ENCODE assay signal across 29 cellular contexts in the genomic region with DNA sequence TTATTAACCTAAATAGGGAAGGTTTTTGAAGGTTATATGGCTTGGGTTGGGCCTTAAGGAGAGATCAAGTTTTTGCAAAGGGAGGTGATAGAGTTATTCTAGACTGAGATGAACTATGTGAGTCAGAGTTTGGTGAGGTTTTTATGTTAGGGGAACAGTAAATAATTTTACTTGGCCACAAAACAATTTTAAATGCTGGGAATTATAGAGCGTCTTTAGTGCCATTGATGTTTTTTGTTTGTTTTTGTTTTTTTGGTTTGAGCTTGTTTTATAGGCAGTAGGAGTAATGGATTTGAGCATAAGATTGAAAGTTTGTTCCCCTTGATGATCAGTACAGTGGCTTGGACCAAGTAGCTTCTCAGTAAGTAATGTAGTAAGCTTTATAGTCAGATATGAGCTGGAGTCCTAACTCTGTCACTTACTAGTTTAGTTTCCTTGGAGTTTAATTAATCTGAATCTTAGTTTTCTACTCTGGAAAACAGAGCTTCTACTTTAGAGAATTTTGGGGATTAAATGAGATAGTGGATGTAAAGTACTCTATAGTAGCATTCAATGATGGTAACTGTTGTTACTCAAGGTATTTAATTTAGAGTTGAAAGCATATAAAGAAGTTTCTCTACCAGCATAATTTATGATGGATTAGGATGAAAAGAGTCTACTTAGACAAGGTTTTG. TPM values are rescaled to one million over a fixed set of nuclear protein-coding genes. Genes with fewer than 3 reads are reported as not detected.
A peak's percentile ranks its signal among the peaks of the same experiment; 100 is the strongest.
DNase-seq lines count a peak whose midpoint lies in the region; ATAC-seq and TF ChIP-seq lines count a peak whose summit lies in the region.
"Had no signal": no experiment of that assay in that cellular context is flagged by ENCODE, and none has a peak within 500 bp of the region (broad histone marks: within the 10 kb centered on the region; RNA-seq: fewer than 3 reads in every experiment).

No MANE protein-coding gene starts in this region.

- no peaks in the 10 kb centered on the region for H3K9me3 Mint-ChIP-seq in stimulated activated naive CD8-positive, alpha-beta T cell treated with anti-CD3 and anti-CD28 coated beads, Interleukin-15, Interleukin-2, amounts not matched to agents 100 ng/mL and 50 ng/mL, for 24 hours
- no peaks in the 10 kb centered on the region for H3K9me3 Mint-ChIP-seq in stimulated activated naive CD8-positive, alpha-beta T cell treated with anti-CD3 and anti-CD28 coated beads, Interleukin-15, amount 100 ng/mL, for 72 hours
- no peaks in the 10 kb centered on the region for H3K9me3 Mint-ChIP-seq in activated naive CD8-positive, alpha-beta T cell treated with anti-CD3 and anti-CD28 coated beads, Interleukin-2, amount 50 U/mL, for 24 hours
- H3K9me3 Mint-ChIP-seq: activated CD4-positive, alpha-beta memory T cell treated with anti-CD3 and anti-CD28 coated beads for 36 hours; dendritic cell treated with granulocyte-macrophage colony-stimulating factor and Interleukin-4, amounts not matched to agents 40 ng/mL and 50 ng/mL, for 4 days; immature natural killer cell; memory B cell had no signal

- no peak overlapping the region for H2AFZ ChIP-seq in neural cell (ENCODE audit: low read depth, low read length)

- no peak overlapping the region for H3K9ac ChIP-seq in neural cell (ENCODE audit: low read length)
- H3K9ac ChIP-seq: KMS-11 had no signal

- ATAC-seq in stimulated activated naive CD8-positive, alpha-beta T cell treated with anti-CD3 and anti-CD28 coated beads, Interleukin-15, amount 100 ng/mL, for 72 hours = no peak
- no peak for ATAC-seq in activated naive CD8-positive, alpha-beta T cell treated with anti-CD3 and anti-CD28 coated beads, Interleukin-2, amount 50 U/mL, for 24 hours
- no peak for ATAC-seq in Right ventricle myocardium superior (ENCODE audit: poor library complexity)
- no peak for ATAC-seq in GM18517 (IDR thresholded peaks at IDR 0.05; ENCODE audit: unreplicated experiment)
- ATAC-seq in GM18861 (IDR thresholded peaks at IDR 0.05; ENCODE audit: unreplicated experiment) = no peak
- ATAC-seq: A549, Panc1 had no signal

- intact Hi-C loops in Right ventricle myocardium superior (cut with DNase I) = no loop called here

- H3K27me3 Mint-ChIP-seq in stimulated activated naive CD8-positive, alpha-beta T cell treated with anti-CD3 and anti-CD28 coated beads, Interleukin-15, Interleukin-2, amounts not matched to agents 100 ng/mL and 50 ng/mL, for 24 hours = no peaks in the 10 kb centered on the region
- H3K27me3 Mint-ChIP-seq in stimulated activated naive CD8-positive, alpha-beta T cell treated with anti-CD3 and anti-CD28 coated beads, Interleukin-15, amount 100 ng/mL, for 72 hours = no peaks in the 10 kb centered on the region
- H3K27me3 Mint-ChIP-seq in activated naive CD8-positive, alpha-beta T cell treated with anti-CD3 and anti-CD28 coated beads, Interleukin-2, amount 50 U/mL, for 24 hours = no peaks in the 10 kb centered on the region
- H3K27me3 Mint-ChIP-seq: activated CD4-positive, alpha-beta memory T cell treated with anti-CD3 and anti-CD28 coated beads for 36 hours; dendritic cell treated with granulocyte-macrophage colony-stimulating factor and Interleukin-4, amounts not matched to agents 40 ng/mL and 50 ng/mL, for 4 days; memory B cell had no signal

- H3K27me3 ChIP-seq in neural cell (ENCODE audit: insufficient read depth, low read depth, low read length) = no peaks in the 10 kb centered on the region
- H3K27me3 ChIP-seq: thyroid gland had no signal

- H3K36me3 Mint-ChIP-seq in stimulated activated naive CD8-positive, alpha-beta T cell treated with anti-CD3 and anti-CD28 coated beads, Interleukin-15, Interleukin-2, amounts not matched to agents 100 ng/mL and 50 ng/mL, for 24 hours (ENCODE audit: low read depth) = peaks cover 25% of the 10 kb centered on the region
- H3K36me3 Mint-ChIP-seq in activated naive CD8-positive, alpha-beta T cell treated with anti-CD3 and anti-CD28 coated beads, Interleukin-2, amount 50 U/mL, for 24 hours (ENCODE audit: low read depth) = peaks cover 36% of the 10 kb centered on the region

- no peak overlapping the region for H3K27ac ChIP-seq in neural cell (ENCODE audit: low read length)
- H3K27ac ChIP-seq: A549, KMS-11, thyroid gland had no signal

- no peak for TF ChIP-seq CTCF in neural cell (IDR thresholded peaks at IDR 0.05; ENCODE audit: poor library complexity, severe bottlenecking)

- H3K79me2 ChIP-seq in neural cell (replicated peaks; ENCODE audit: insufficient read depth, low read length) = peaks cover 67% of the 10 kb centered on the region

- no peaks in the 10 kb centered on the region for H4K20me1 ChIP-seq in neural cell (ENCODE audit: insufficient read depth)

- TF ChIP-seq EP300 in neural cell (conservative IDR thresholded peaks at IDR 0.05; ENCODE audit: poor library complexity, severe bottlenecking) = no peak

- TF ChIP-seq RAD21 in neural cell (conservative IDR thresholded peaks at IDR 0.05) = no peak

- no peaks in the 10 kb centered on the region for H3K9me3 ChIP-seq in neural cell (ENCODE audit: low read length)
- H3K9me3 ChIP-seq: A549, thyroid gland had no signal

- DNase-seq in stimulated activated naive CD8-positive, alpha-beta T cell treated with anti-CD3 and anti-CD28 coated beads, Interleukin-15, amount 100 ng/mL, for 72 hours = no peak
- DNase-seq in activated naive CD8-positive, alpha-beta T cell treated with anti-CD3 and anti-CD28 coated beads, Interleukin-2, amount 50 U/mL, for 24 hours = no peak
- no peak for DNase-seq in SW 1271 (lab: John Stamatoyannopoulos, UW)
- DNase-seq in Right ventricle myocardium superior = no peak
- DNase-seq: activated CD4-positive, alpha-beta memory T cell treated with anti-CD3 and anti-CD28 coated beads for 36 hours; activated CD8-positive, alpha-beta memory T cell treated with anti-CD3 and anti-CD28 coated beads, Interleukin-2, amount 50 U/mL, for 4 hours; activated naive CD4-positive, alpha-beta T cell treated with anti-CD3 and anti-CD28 coated beads, Interleukin-2, amount 50 U/mL, for 16 hours; AML-193; aorta; DMS153; H7; hypothalamus; immature natural killer cell; MV-4-11; NCI-H1694 treated with DMSO at 0.1 percent for 48 hours; NCI-H524; NK-92 treated with Interleukin-12 subunit alpha and Interleukin-12 subunit beta, amount 100 ng/mL, for 24 hours; posterior cingulate gyrus; stimulated activated naive CD4-positive, alpha-beta T cell treated with Interleukin-2 at 50 U/mL for 16 hours; thyroid gland had no signal

- peaks cover 7% of the 10 kb centered on the region for H3K36me3 ChIP-seq in neural cell (ENCODE audit: insufficient read depth, low read length)

- H3F3A ChIP-seq in neural cell (ENCODE audit: insufficient read depth, low read length, poor library complexity, severe bottlenecking) = no peaks in the 10 kb centered on the region

- H3K4me3 Mint-ChIP-seq in stimulated activated naive CD8-positive, alpha-beta T cell treated with anti-CD3 and anti-CD28 coated beads, Interleukin-15, Interleukin-2, amounts not matched to agents 100 ng/mL and 50 ng/mL, for 24 hours = no peak overlapping the region
- H3K4me3 Mint-ChIP-seq in stimulated activated naive CD8-positive, alpha-beta T cell treated with anti-CD3 and anti-CD28 coated beads, Interleukin-15, amount 100 ng/mL, for 72 hours = no peak overlapping the region
- peak overlapping the region; percentile 28 for H3K4me3 Mint-ChIP-seq in activated naive CD8-positive, alpha-beta T cell treated with anti-CD3 and anti-CD28 coated beads, Interleukin-2, amount 50 U/mL, for 24 hours
- H3K4me3 Mint-ChIP-seq: activated CD4-positive, alpha-beta memory T cell treated with anti-CD3 and anti-CD28 coated beads for 36 hours; dendritic cell treated with granulocyte-macrophage colony-stimulating factor and Interleukin-4, amounts not matched to agents 40 ng/mL and 50 ng/mL, for 4 days; immature natural killer cell; memory B cell had no signal

- peak overlapping the region; percentile 43 for H3K27ac Mint-ChIP-seq in stimulated activated naive CD8-positive, alpha-beta T cell treated with anti-CD3 and anti-CD28 coated beads, Interleukin-15, Interleukin-2, amounts not matched to agents 100 ng/mL and 50 ng/mL, for 24 hours
- H3K27ac Mint-ChIP-seq in stimulated activated naive CD8-positive, alpha-beta T cell treated with anti-CD3 and anti-CD28 coated beads, Interleukin-15, amount 100 ng/mL, for 72 hours = no peak overlapping the region
- peak overlapping the region; percentile 36 for H3K27ac Mint-ChIP-seq in activated naive CD8-positive, alpha-beta T cell treated with anti-CD3 and anti-CD28 coated beads, Interleukin-2, amount 50 U/mL, for 24 hours
- H3K27ac Mint-ChIP-seq: activated CD4-positive, alpha-beta memory T cell treated with anti-CD3 and anti-CD28 coated beads for 36 hours; dendritic cell treated with granulocyte-macrophage colony-stimulating factor and Interleukin-4, amounts not matched to agents 40 ng/mL and 50 ng/mL, for 4 days; memory B cell had no signal

- peak overlapping the region; percentile 94 for H3K4me3 ChIP-seq in neural cell (ENCODE audit: low read length)
- H3K4me3 ChIP-seq: A549, thyroid gland had no signal

- no peaks in the 10 kb centered on the region for H3K9me2 ChIP-seq in neural cell (ENCODE audit: insufficient read depth, low read length)

- peaks cover 24% of the 10 kb centered on the region for H3K4me1 Mint-ChIP-seq in stimulated activated naive CD8-positive, alpha-beta T cell treated with anti-CD3 and anti-CD28 coated beads, Interleukin-15, Interleukin-2, amounts not matched to agents 100 ng/mL and 50 ng/mL, for 24 hours (ENCODE audit: low read depth)
- peaks cover 21% of the 10 kb centered on the region for H3K4me1 Mint-ChIP-seq in stimulated activated naive CD8-positive, alpha-beta T cell treated with anti-CD3 and anti-CD28 coated beads, Interleukin-15, amount 100 ng/mL, for 72 hours
- peaks cover 25% of the 10 kb centered on the region for H3K4me1 Mint-ChIP-seq in activated naive CD8-positive, alpha-beta T cell treated with anti-CD3 and anti-CD28 coated beads, Interleukin-2, amount 50 U/mL, for 24 hours

- H3K4me2 ChIP-seq in neural cell (ENCODE audit: low read length) = no peak overlapping the region

TF ChIP-seq in neural cell, 6 proteins besides CTCF, POLR2A, EP300 and RAD21 (continues in another document):
- no peak for TF ChIP-seq EZH2 (IDR thresholded peaks at IDR 0.05; ENCODE audit: borderline replicate concordance, insufficient read depth, low read length, poor library complexity, severe bottlenecking)
- TF ChIP-seq TAF1 (IDR thresholded peaks at IDR 0.05; ENCODE audit: low read depth) = no peak
- no peak for TF ChIP-seq SMC3 (conservative IDR thresholded peaks at IDR 0.05; ENCODE audit: poor library complexity)

RNA-seq across cellular contexts. Expression of gene NAA35, which starts 2.9 kb away (rescaled TPM):
- polyA plus RNA-seq in neural cell = 26.0 and 28.6 TPM in 2 replicates
- polyA minus RNA-seq in neural cell = 72.1 and 79.1 TPM in 2 replicates
- total RNA-seq in Right ventricle myocardium superior = 15.5 TPM

Comparison
In these comparisons a context has a peak if more than half of its experiments do, and no peak if none do; other contexts are left out.
1. H3K27ac Mint-ChIP-seq: peak in stimulated activated naive CD8-positive, alpha-beta T cell treated with anti-CD3 and anti-CD28 coated beads, Interleukin-15, Interleukin-2, amounts not matched to agents 100 ng/mL and 50 ng/mL, for 24 hours (single experiment) and activated naive CD8-positive, alpha-beta T cell treated with anti-CD3 and anti-CD28 coated beads, Interleukin-2, amount 50 U/mL, for 24 hours (single experiment); none in stimulated activated naive CD8-positive, alpha-beta T cell treated with anti-CD3 and anti-CD28 coated beads, Interleukin-15, amount 100 ng/mL, for 72 hours (0 of 2).